ENCODE assay signal across 23 cellular contexts in the genomic region with DNA sequence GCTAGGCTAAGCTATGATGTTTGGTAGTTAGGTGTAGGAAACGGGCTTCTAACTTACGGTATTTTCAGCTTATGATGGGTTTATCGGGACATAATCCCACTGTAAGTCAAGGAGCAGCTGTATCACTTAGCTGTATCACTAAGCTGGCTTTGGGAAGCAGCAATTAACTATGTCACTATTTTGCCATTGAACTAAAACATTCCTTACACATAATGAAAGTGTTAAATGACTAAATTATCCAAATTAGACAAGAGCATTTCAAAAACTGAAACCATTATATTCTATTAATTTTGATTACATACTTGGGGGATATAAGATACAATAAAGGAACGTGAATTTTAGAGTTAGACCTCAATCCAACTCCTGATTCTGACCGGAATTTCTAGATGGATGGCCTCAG.
"Had no signal": no experiment of that assay in that cellular context is flagged by ENCODE, and none has a peak within 500 bp of the region (broad histone marks: within the 10 kb centered on the region; RNA-seq: fewer than 3 reads in every experiment).

No MANE protein-coding gene starts in this region.

- H3K27me3 ChIP-seq: dorsolateral prefrontal cortex, hepatocyte, neural progenitor cell, pancreas, tibial artery, upper lobe of left lung, vagina had no signal

- FAIRE-seq: kidney, pancreas had no signal

- H3K27ac Mint-ChIP-seq: memory B cell; mesothelial cell of epicardium; natural killer cell treated with Interleukin-12 subunit alpha and Interleukin-12 subunit beta and Interleukin-15 and Interleukin-18, amount 100 ng/mL, for 72 hours; neural progenitor cell; progenitor cell of endocrine pancreas; stimulated activated naive CD8-positive, alpha-beta T cell treated with anti-CD3 and anti-CD28 coated beads, Interleukin-15, Interleukin-2, amounts not matched to agents 100 ng/mL and 50 ng/mL, for 24 hours had no signal

- H3K4me3 Mint-ChIP-seq: memory B cell; mesothelial cell of epicardium; natural killer cell treated with Interleukin-12 subunit alpha and Interleukin-12 subunit beta and Interleukin-15 and Interleukin-18, amount 100 ng/mL, for 72 hours; neural progenitor cell; stimulated activated naive CD8-positive, alpha-beta T cell treated with anti-CD3 and anti-CD28 coated beads, Interleukin-15, Interleukin-2, amounts not matched to agents 100 ng/mL and 50 ng/mL, for 24 hours had no signal

- H3K9me3 ChIP-seq: left ventricle myocardium inferior, lower lobe of right lung, pancreas, tibial artery, upper lobe of left lung, vagina had no signal

- H3K79me2 ChIP-seq: hepatocyte had no signal

- H3K27me3 Mint-ChIP-seq: memory B cell; natural killer cell treated with Interleukin-12 subunit alpha and Interleukin-12 subunit beta and Interleukin-15 and Interleukin-18, amount 100 ng/mL, for 72 hours; progenitor cell of endocrine pancreas; stimulated activated naive CD8-positive, alpha-beta T cell treated with anti-CD3 and anti-CD28 coated beads, Interleukin-15, Interleukin-2, amounts not matched to agents 100 ng/mL and 50 ng/mL, for 24 hours had no signal

- H3K36me3 ChIP-seq: left ventricle myocardium inferior, lower lobe of right lung, neural progenitor cell, pancreas, tibial artery, upper lobe of left lung, vagina had no signal

- H3K9me3 Mint-ChIP-seq: memory B cell; natural killer cell treated with Interleukin-12 subunit alpha and Interleukin-12 subunit beta and Interleukin-15 and Interleukin-18, amount 100 ng/mL, for 72 hours; neural progenitor cell; stimulated activated naive CD8-positive, alpha-beta T cell treated with anti-CD3 and anti-CD28 coated beads, Interleukin-15, Interleukin-2, amounts not matched to agents 100 ng/mL and 50 ng/mL, for 24 hours had no signal

- H2AFZ ChIP-seq: hepatocyte, neural progenitor cell had no signal

- H3K4me2 ChIP-seq: hepatocyte, neural progenitor cell, smooth muscle cell had no signal

- ATAC-seq: left cardiac atrium; lower lobe of right lung; natural killer cell treated with Interleukin-12 subunit alpha and Interleukin-12 subunit beta and Interleukin-15 and Interleukin-18, amount 100 ng/mL, for 72 hours; pancreas; right cardiac atrium had no signal

- H3K36me3 Mint-ChIP-seq: natural killer cell treated with Interleukin-12 subunit alpha and Interleukin-12 subunit beta and Interleukin-15 and Interleukin-18, amount 100 ng/mL, for 72 hours had no signal

- DNase-seq: dorsolateral prefrontal cortex; effector CD8-positive, alpha-beta T cell; foreskin melanocyte; head of caudate nucleus; kidney; left cardiac atrium; left ventricle myocardium inferior; lower lobe of right lung; occipital lobe; pancreas; right cardiac atrium; stimulated activated CD4-positive, alpha-beta T cell treated with anti-CD3 and anti-CD28 coated beads, Interleukin-2, amount 100 ng/mL, for 48 hours; tibial artery; upper lobe of left lung had no signal

- H3K4me1 Mint-ChIP-seq: memory B cell had no signal

- H3K9ac ChIP-seq: neural progenitor cell had no signal

- H3K4me3 ChIP-seq: dorsolateral prefrontal cortex, hepatocyte, left ventricle myocardium inferior, lower lobe of right lung, neural progenitor cell, pancreas, smooth muscle cell, tibial artery, upper lobe of left lung, vagina had no signal

- H3K27ac ChIP-seq: hepatocyte, left ventricle myocardium inferior, lower lobe of right lung, neural progenitor cell, pancreas, tibial artery, upper lobe of left lung, vagina had no signal

- H3K4me1 ChIP-seq: left ventricle myocardium inferior, lower lobe of right lung, neural progenitor cell, pancreas, tibial artery, upper lobe of left lung, vagina had no signal
